Comparison of ENCODE assay signal across 8 cellular contexts in the genomic region with DNA sequence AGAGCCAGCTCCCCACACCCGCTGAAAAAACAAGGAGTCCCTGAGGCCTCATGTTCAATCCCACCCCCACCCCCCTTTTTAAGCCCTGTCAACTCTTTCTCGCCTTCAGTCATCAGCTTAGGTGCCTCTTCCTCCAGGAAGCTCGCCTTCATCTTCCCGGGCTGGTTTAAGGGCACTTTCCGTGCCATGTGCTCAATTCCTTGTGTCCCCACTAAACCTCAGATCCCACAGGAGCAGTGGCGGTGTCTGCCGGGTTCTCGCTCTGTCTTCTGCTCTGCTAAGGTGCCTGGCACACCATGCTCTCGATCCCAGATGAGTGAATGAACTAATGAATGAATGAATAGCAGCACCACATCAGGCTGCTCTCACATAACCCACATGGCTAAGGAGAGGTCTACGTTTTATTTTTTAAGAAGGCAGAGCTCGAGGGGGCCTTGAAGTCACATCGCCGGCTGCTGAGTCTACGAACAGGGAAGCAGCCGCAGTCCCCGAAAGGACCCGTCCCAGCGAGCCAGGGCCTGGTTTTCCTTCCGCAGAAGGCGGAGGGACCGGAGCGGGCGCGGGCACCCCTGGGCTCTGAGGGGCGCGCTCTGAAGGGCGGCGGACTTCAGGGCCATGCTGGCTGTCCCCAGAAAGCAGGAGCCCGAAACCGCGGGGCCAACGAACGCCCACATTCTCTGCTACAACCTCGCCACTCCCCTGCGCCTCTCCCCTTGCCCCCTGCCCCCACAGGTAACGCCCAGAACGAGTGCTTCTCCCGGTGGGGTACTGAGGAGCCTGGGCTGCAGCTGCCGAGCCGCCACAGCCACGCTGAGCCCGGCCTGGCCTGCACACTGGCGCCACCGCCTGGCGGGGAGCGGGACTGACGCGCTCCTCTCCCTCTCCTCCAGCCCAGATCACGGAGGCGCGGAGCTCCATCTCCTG.
A peak's percentile ranks its signal among the peaks of the same experiment; 100 is the strongest.
DNase-seq lines count a peak whose midpoint lies in the region; ATAC-seq and TF ChIP-seq lines count a peak whose summit lies in the region.

No MANE protein-coding gene starts in this region.

- in situ Hi-C loops in astrocyte of the cerebellum (cut with HindIII; ENCODE audit: low sequenced_read_pairs) (no loop called here), gastrocnemius medialis (cut with MboI; ENCODE audit: low sequenced_read_pairs in 4 of 4) (loop anchor here in 1 of 4 donors (10.0 kb wide), 1 partner anchor 546 kb away; no protein-coding TSS in a partner anchor)

- TF ChIP-seq CTCF in GM12864 (IDR thresholded peaks at IDR 0.05; ENCODE audit: low read depth, low read length, missing control alignments) = peak; percentile 99
- TF ChIP-seq CTCF in astrocyte of the cerebellum (IDR thresholded peaks at IDR 0.05; ENCODE audit: low read depth, low read length, missing control alignments) = peak; percentile 99
- peak; percentile 78 to 99 (median 92) for TF ChIP-seq CTCF in gastrocnemius medialis (IDR thresholded peaks at IDR 0.05 in 4 of 5, conservative IDR thresholded peaks at IDR 0.05 in 1 of 5)

- DNase-seq in GM12864 (ENCODE audit: low read depth) = no peak
- peak; percentile 51 for DNase-seq in HCEC 1CT
- DNase-seq in MG63 = peak; percentile 60
- DNase-seq in T-helper 2 cell = peak; percentile 46 to 61 (median 53)
- no peak for DNase-seq in astrocyte of the cerebellum (ENCODE audit: low read depth)
- peak; percentile 28 to 50 for DNase-seq in gastrocnemius medialis
- no peak for DNase-seq in DMS79 (lab: John Stamatoyannopoulos, UW)

- no peak overlapping the region for H3K27ac ChIP-seq in gastrocnemius medialis

- H3K4me1 ChIP-seq in gastrocnemius medialis = peaks cover 0 to 5% of the 10 kb centered on the region in 2 donors

- H3K36me3 ChIP-seq in MG63 (no peaks in the 10 kb centered on the region), gastrocnemius medialis (no peaks in the 10 kb centered on the region)

- H3K4me3 ChIP-seq in GM12864 (ENCODE audit: low read depth, low read length) (peak overlapping the region; percentile 48), MG63 (0 out of 2 replicates have a peak overlapping the region, but pooled peaks have one; percentile 12), astrocyte of the cerebellum (ENCODE audit: low read depth, low read length) (peak overlapping the region; percentile 33), iPS-11a (ENCODE audit: low read depth, low read length) (peak overlapping the region; percentile 28), gastrocnemius medialis (peak overlapping the region; percentile 48 to 61 (median 51))

- H3K9me3 ChIP-seq in MG63 = no peaks in the 10 kb centered on the region; the same call in 1 of the 2 replicates
- H3K9me3 ChIP-seq in gastrocnemius medialis = no peaks in the 10 kb centered on the region

- no peaks in the 10 kb centered on the region for H3K27me3 ChIP-seq in MG63
- H3K27me3 ChIP-seq in gastrocnemius medialis = peaks cover 12 to 16% (median 12%) of the 10 kb centered on the region in 3 donors

- TF ChIP-seq POLR2A in gastrocnemius medialis (IDR thresholded peaks at IDR 0.05) = no peak

- intact Hi-C loops in gastrocnemius medialis (cut with DNase I; ENCODE audit: low total_unique reads) = loop anchor here (5.0 kb wide), 1 partner anchor 544 kb away; no protein-coding TSS in a partner anchor

- ATAC-seq in gastrocnemius medialis = peak; percentile 78 to 92

Comparison
In these comparisons a context has a peak if more than half of its experiments do, and no peak if none do; other contexts are left out.
1. DNase-seq: peak in HCEC 1CT (single experiment), MG63 (single experiment), T-helper 2 cell (5 of 5) and gastrocnemius medialis (2 of 2); none in GM12864 (single experiment), astrocyte of the cerebellum (single experiment) and DMS79 (single experiment).
2. Peak in every context shown above with its lines, with median percentiles within 50 percentile points of each other: H3K4me3 ChIP-seq and CTCF ChIP-seq.